8 cellular contexts compared by ENCODE assay signal in genomic region chr18:11946756-11947155, GRCh38. TPM values are rescaled to one million over a fixed set of nuclear protein-coding genes. Genes with fewer than 3 reads are reported as not detected.
DNase-seq lines count a peak whose midpoint lies in the region; ATAC-seq and TF ChIP-seq lines count a peak whose summit lies in the region.

No MANE protein-coding gene starts in this region.

- H3K4me1 ChIP-seq in left ventricle myocardium inferior = peaks cover 23% of the 10 kb centered on the region
- H3K4me1 ChIP-seq in skeletal muscle tissue (ENCODE audit: control insufficient read depth in 3 of 3, insufficient read depth in 3 of 3, low read length in 3 of 3) = peaks cover 8 to 30% (median 11%) of the 10 kb centered on the region in 3 donors

- no peak for ATAC-seq in WTC11

- H3K4me1 Mint-ChIP-seq in WTC11 = peaks cover 31% of the 10 kb centered on the region

- H3K36me3 ChIP-seq in left ventricle myocardium inferior (no peaks in the 10 kb centered on the region), skeletal muscle tissue (ENCODE audit: control insufficient read depth in 3 of 3, insufficient read depth in 3 of 3, low read length in 3 of 3) (no peaks in the 10 kb centered on the region)

- POLR2A ChIA-PET in WTC11 (lab: Charles Lee) = interaction anchor here (0.8 to 2.2 kb wide), 2 partner anchors 34 to 258 kb away, joined by 3 to 28 read pairs; partner anchors contain the start of genes GNAL and IMPA2

- H3K27ac Mint-ChIP-seq in WTC11 = no peak overlapping the region

- peak overlapping the region; percentile 35 for H3K4me3 Mint-ChIP-seq in WTC11

- DNase-seq in NCI-H510A (lab: John Stamatoyannopoulos, UW) (peak; percentile 8), NCI-H510A treated with DMSO at 0.1 percent for 48 hours (lab: John Stamatoyannopoulos, UW) (no peak), WTC11 (ENCODE audit: low spot score) (no peak), left ventricle myocardium inferior (no peak), NCI-H345 treated with DMSO at 0.1 percent for 48 hours (lab: John Stamatoyannopoulos, UW; ENCODE audit: unreplicated experiment) (no peak)
- DNase-seq in activated CD4-positive, alpha-beta T cell treated with anti-CD3 and anti-CD28 coated beads for 48 hours = no peak
- no peak for DNase-seq in stimulated activated CD4-positive, alpha-beta T cell treated with anti-CD3 and anti-CD28 coated beads, Interleukin-2, amount 100 ng/mL, for 48 hours

- TF ChIP-seq CTCF in WTC11 (IDR thresholded peaks at IDR 0.05) = no peak
- no peak for TF ChIP-seq CTCF in left ventricle myocardium inferior (IDR thresholded peaks at IDR 0.05; ENCODE audit: borderline replicate concordance)

- intact Hi-C loops in left ventricle myocardium inferior (cut with micrococcal nuclease) = no loop called here

- H3K27me3 ChIP-seq in left ventricle myocardium inferior (ENCODE audit: low read depth) (no peaks in the 10 kb centered on the region), skeletal muscle tissue (ENCODE audit: control insufficient read depth in 3 of 3, insufficient read depth in 3 of 3, low read length in 3 of 3) (no peaks in the 10 kb centered on the region)

- H3K9ac ChIP-seq in skeletal muscle tissue (ENCODE audit: low read depth in 1 of 3, low read length in 3 of 3) = peak overlapping the region; percentile 74 to 85 (median 79)

- no peaks in the 10 kb centered on the region for H3K27me3 Mint-ChIP-seq in WTC11 (ENCODE audit: low read depth)

- no peaks in the 10 kb centered on the region for H3K9me3 Mint-ChIP-seq in WTC11

- CTCF ChIA-PET in WTC11 (lab: Charles Lee) = interaction anchor here (0.6 to 3.2 kb wide), 6 partner anchors 9 to 111 kb away, joined by 3 to 34 read pairs (median 16); partner anchors contain the start of gene IMPA2

- H3K36me3 Mint-ChIP-seq in WTC11 = no peaks in the 10 kb centered on the region

- H3K4me3 ChIP-seq in left ventricle myocardium inferior = peak overlapping the region; percentile 73
- H3K4me3 ChIP-seq in skeletal muscle tissue (ENCODE audit: low read length in 3 of 3) = peak overlapping the region; percentile 39 to 84 (median 65)

- peak overlapping the region; percentile 98 for H3K27ac ChIP-seq in left ventricle myocardium inferior (replicated peaks)
- H3K27ac ChIP-seq in skeletal muscle tissue (ENCODE audit: low read depth, low read length) = peak overlapping the region; percentile 97

- H3K9me3 ChIP-seq in left ventricle myocardium inferior (replicated peaks) = no peaks in the 10 kb centered on the region
- H3K9me3 ChIP-seq in skeletal muscle tissue (ENCODE audit: control insufficient read depth in 3 of 3, low read length in 3 of 3) = no peaks in the 10 kb centered on the region

TF ChIP-seq in WTC11, 78 proteins besides CTCF, POLR2A, EP300 and RAD21:
- TF ChIP-seq GABPB1 (CRISPR knock-in tag; IDR thresholded peaks at IDR 0.05) = no peak
- TF ChIP-seq ZNF281 (CRISPR knock-in tag; IDR thresholded peaks at IDR 0.05) = no peak
- no peak for TF ChIP-seq ATF6 (CRISPR knock-in tag; IDR thresholded peaks at IDR 0.05)
- no peak for TF ChIP-seq ZNF396 (CRISPR knock-in tag; IDR thresholded peaks at IDR 0.05; ENCODE audit: borderline replicate concordance)
- TF ChIP-seq FOXP4 (CRISPR knock-in tag; IDR thresholded peaks at IDR 0.05) = no peak
- TF ChIP-seq FOXP1 (CRISPR knock-in tag; IDR thresholded peaks at IDR 0.05; ENCODE audit: borderline replicate concordance) = no peak
- no peak for TF ChIP-seq ZNF138 (CRISPR knock-in tag; conservative IDR thresholded peaks at IDR 0.05)
- TF ChIP-seq USF1 (CRISPR knock-in tag; IDR thresholded peaks at IDR 0.05) = no peak

RNA-seq across cellular contexts. Expression of gene IMPA2, which starts 34.6 kb away (rescaled TPM):
- total RNA-seq in WTC11 (2021) (98.8 to 113 TPM (median 108 TPM) in 3 replicates), left ventricle myocardium inferior (51.5 TPM), skeletal muscle tissue (33.9 TPM)

RNA-seq across cellular contexts. Expression of gene MPPE1, which starts 38.6 kb away (rescaled TPM):
- 26.4 to 30.6 TPM (median 29.1 TPM) in 3 replicates for total RNA-seq in WTC11 (2021)
- 35.2 TPM for total RNA-seq in left ventricle myocardium inferior
- total RNA-seq in skeletal muscle tissue = 20.9 TPM
